ENCODE assay signal across 1 cellular context in genomic region chr11:121571466-121571865, GRCh38.
TF ChIP-seq lines count a peak whose summit lies in the region.

No MANE protein-coding gene starts in this region.

TF ChIP-seq in GM23338, 12 proteins besides CTCF, POLR2A, EP300 and RAD21 (continued from another document):
- TF ChIP-seq ZNF462 (CRISPR knock-in tag; IDR thresholded peaks at IDR 0.05): no peak
- no peak for TF ChIP-seq ZNF331 (CRISPR knock-in tag; IDR thresholded peaks at IDR 0.05; ENCODE audit: low read depth)
- no peak for TF ChIP-seq ZNF114 (CRISPR knock-in tag; IDR thresholded peaks at IDR 0.05)
- TF ChIP-seq NANOG (IDR thresholded peaks at IDR 0.05; ENCODE audit: borderline replicate concordance): no peak
- no peak for TF ChIP-seq REST (IDR thresholded peaks at IDR 0.05; ENCODE audit: unreplicated experiment)
- TF ChIP-seq STAT1 (IDR thresholded peaks at IDR 0.05; ENCODE audit: unreplicated experiment): no peak
- TF ChIP-seq POLR2AphosphoS5 (IDR thresholded peaks at IDR 0.05; ENCODE audit: low read depth): no peak
- no peak for TF ChIP-seq CREB1 (CRISPR knock-in tag; IDR thresholded peaks at IDR 0.05; ENCODE audit: low read depth)
- TF ChIP-seq EZH2 (IDR thresholded peaks at IDR 0.05; ENCODE audit: low read depth, unreplicated experiment): no peak
- no peak for TF ChIP-seq JUNB (IDR thresholded peaks at IDR 0.05; ENCODE audit: unreplicated experiment)
- TF ChIP-seq ETS1 (IDR thresholded peaks at IDR 0.05): no peak
